In genomic region chr9:126906086-126906485, GRCh38 we compare ENCODE assay signal across 26 cellular contexts.
"Had no signal": no experiment of that assay in that cellular context is flagged by ENCODE, and none has a peak within 500 bp of the region (broad histone marks: within the 10 kb centered on the region; RNA-seq: fewer than 3 reads in every experiment).

No MANE protein-coding gene starts in this region.

- H3K36me3 ChIP-seq: lower lobe of right lung, prostate gland, right atrium auricular region, suprapubic skin, transverse colon, upper lobe of right lung, uterus had no signal

- ATAC-seq: effector memory CD8-positive, alpha-beta T cell; left colon; left ventricle myocardium superior; lower lobe of right lung; naive thymus-derived CD8-positive, alpha-beta T cell; sciatic nerve; stimulated activated naive CD8-positive, alpha-beta T cell treated with anti-CD3 and anti-CD28 coated beads, Interleukin-15, amount 100 ng/mL, for 72 hours; upper lobe of right lung had no signal

- H3K27me3 ChIP-seq: right atrium auricular region, suprapubic skin, upper lobe of right lung, uterus had no signal

- DNase-seq: effector memory CD8-positive, alpha-beta T cell; erythroblast; hypothalamus; immature natural killer cell; islet precursor cell; kidney glomerular epithelial cell; left colon; left ventricle myocardium superior; lower lobe of right lung; naive thymus-derived CD8-positive, alpha-beta T cell; nephron progenitor cell; nucleus accumbens; stimulated activated CD4-positive, alpha-beta T cell treated with anti-CD3 and anti-CD28 coated beads, Interleukin-12 subunit alpha, Interleukin-12 subunit beta, amount 100 ng/mL, for 4 hours; stimulated activated CD4-positive, alpha-beta T cell treated with anti-CD3 and anti-CD28 coated beads, Interleukin-1b, Interleukin-23, amount 100 ng/mL, for 48 hours; stimulated activated CD4-positive, alpha-beta T cell treated with anti-CD3 and anti-CD28 coated beads, Interleukin-4, amount 100 ng/mL, for 1 hour; stimulated activated CD8-positive, alpha-beta memory T cell treated with anti-CD3 and anti-CD28 coated beads, Interleukin-4, amount 100 ng/mL, for 48 hours; stimulated activated naive CD4-positive, alpha-beta T cell; stimulated activated naive CD8-positive, alpha-beta T cell treated with anti-CD3 and anti-CD28 coated beads, Interleukin-15, amount 100 ng/mL, for 72 hours; transverse colon; upper lobe of right lung; uterus had no signal

- H3K4me1 ChIP-seq: lower lobe of right lung, prostate gland, right atrium auricular region, suprapubic skin, transverse colon, upper lobe of right lung, uterus had no signal

- H3K4me3 ChIP-seq: lower lobe of right lung, prostate gland, right atrium auricular region, smooth muscle cell, suprapubic skin, transverse colon, upper lobe of right lung, uterus had no signal

- H3K27ac ChIP-seq: lower lobe of right lung, prostate gland, right atrium auricular region, suprapubic skin, transverse colon, upper lobe of right lung, uterus had no signal

- H3K9me3 ChIP-seq: prostate gland, upper lobe of right lung, uterus had no signal
